Comparison of ENCODE assay signal across 16 cellular contexts in genomic region chr13:101576452-101576851, GRCh38.
DNase-seq lines count a peak whose midpoint lies in the region; ATAC-seq and TF ChIP-seq lines count a peak whose summit lies in the region.
"Had no signal": no experiment of that assay in that cellular context is flagged by ENCODE, and none has a peak within 500 bp of the region (broad histone marks: within the 10 kb centered on the region; RNA-seq: fewer than 3 reads in every experiment).

No MANE protein-coding gene starts in this region.

- H3K4me3 ChIP-seq in tibial nerve = no peak overlapping the region
- H3K4me3 ChIP-seq: left lung, stomach had no signal

- H3K27me3 ChIP-seq in tibial nerve = no peaks in the 10 kb centered on the region
- H3K27me3 ChIP-seq: left lung, stomach had no signal

- no peaks in the 10 kb centered on the region for H3K9me3 ChIP-seq in tibial nerve
- H3K9me3 ChIP-seq: left lung, stomach had no signal

- peaks cover 0 to 3% (median 0%) of the 10 kb centered on the region in 4 donors for H3K4me1 ChIP-seq in tibial nerve
- H3K4me1 ChIP-seq: left lung had no signal

- peak; percentile 78 for ATAC-seq in left lobe of liver
- no peak for ATAC-seq in naive thymus-derived CD8-positive, alpha-beta T cell
- no peak for ATAC-seq in GM19397 (IDR thresholded peaks at IDR 0.05; ENCODE audit: unreplicated experiment)
- ATAC-seq: left lung had no signal

- TF ChIP-seq CTCF in tibial nerve (IDR thresholded peaks at IDR 0.05) = no peak

- peaks cover 0 to 7% (median 1%) of the 10 kb centered on the region in 5 donors for H3K27me3 Mint-ChIP-seq in naive thymus-derived CD8-positive, alpha-beta T cell

- no peak for TF ChIP-seq POLR2A in tibial nerve (IDR thresholded peaks at IDR 0.05)

- POLR2A ChIA-PET in naive thymus-derived CD8-positive, alpha-beta T cell (lab: Charles Lee) = no interaction called here

- peaks cover 0 to 1% (median 0%) of the 10 kb centered on the region in 4 donors for H3K4me1 Mint-ChIP-seq in naive thymus-derived CD8-positive, alpha-beta T cell

- H3K9me3 Mint-ChIP-seq in naive thymus-derived CD8-positive, alpha-beta T cell = no peaks in the 10 kb centered on the region

- no peaks in the 10 kb centered on the region for H3K36me3 ChIP-seq in tibial nerve
- H3K36me3 ChIP-seq: left lung, stomach had no signal

- WGBS in tibial nerve, 2 donors = 53 to 80% methylated on average over 4 of the region's 4 CpGs

- H3K36me3 Mint-ChIP-seq in naive thymus-derived CD8-positive, alpha-beta T cell = no peaks in the 10 kb centered on the region

- H3K27ac Mint-ChIP-seq in naive thymus-derived CD8-positive, alpha-beta T cell = no peak overlapping the region

- TF ChIP-seq EP300 in tibial nerve (IDR thresholded peaks at IDR 0.05) = no peak

- no peak overlapping the region for H3K27ac ChIP-seq in tibial nerve
- H3K27ac ChIP-seq: left lung, stomach had no signal

- H3K4me3 Mint-ChIP-seq in naive thymus-derived CD8-positive, alpha-beta T cell = no peak overlapping the region

- peak; percentile 35 for DNase-seq in AG08395 (ENCODE audit: low spot score)
- peak; percentile 17 for DNase-seq in HT-29 (ENCODE audit: low spot score)
- peak; percentile 11 for DNase-seq in astrocyte of the hippocampus (ENCODE audit: low read depth, low spot score)
- no peak for DNase-seq in left lobe of liver (ENCODE audit: low spot score)
- DNase-seq in tibial nerve (ENCODE audit: low spot score in 2 of 2) = no peak
- no peak for DNase-seq in naive thymus-derived CD8-positive, alpha-beta T cell
- no peak for DNase-seq in HuH-7 (ENCODE audit: low spot score)
- DNase-seq: activated CD4-positive, alpha-beta T cell treated with anti-CD3 and anti-CD28 coated beads for 48 hours; activated T-cell treated with anti-CD3 and anti-CD28 coated beads, Interleukin-2, amount 50 U/mL, for 1 hour; cortex of kidney; erythroblast; hypothalamus; left lung; stomach; T1000 had no signal

Comparison
In these comparisons a context has a peak if more than half of its experiments do, and no peak if none do; other contexts are left out.
1. DNase-seq: peak in AG08395 (single experiment), HT-29 (single experiment) and astrocyte of the hippocampus (single experiment); none in left lobe of liver (single experiment), tibial nerve (0 of 2), naive thymus-derived CD8-positive, alpha-beta T cell (0 of 10) and HuH-7 (single experiment).